8 cellular contexts compared by ENCODE assay signal in genomic region chr11:64858467-64859401, GRCh38. TPM values are rescaled to one million over a fixed set of nuclear protein-coding genes. Genes with fewer than 3 reads are reported as not detected.
DNase-seq lines count a peak whose midpoint lies in the region; ATAC-seq and TF ChIP-seq lines count a peak whose summit lies in the region.

No MANE protein-coding gene starts in this region.

- no peaks in the 10 kb centered on the region for H3K27me3 Mint-ChIP-seq in activated naive CD8-positive, alpha-beta T cell treated with anti-CD3 and anti-CD28 coated beads for 36 hours
- no peaks in the 10 kb centered on the region for H3K27me3 Mint-ChIP-seq in mesothelial cell of epicardium (ENCODE audit: low read depth)

- H3K27ac Mint-ChIP-seq in activated naive CD8-positive, alpha-beta T cell treated with anti-CD3 and anti-CD28 coated beads for 36 hours: peak overlapping the region; percentile 99
- H3K27ac Mint-ChIP-seq in mesothelial cell of epicardium: no peak overlapping the region

- H3K27ac ChIP-seq in MM.1S (ENCODE audit: low read length): peak overlapping the region; percentile 97
- peak overlapping the region; percentile 98 for H3K27ac ChIP-seq in psoas muscle
- no peak overlapping the region for H3K27ac ChIP-seq in smooth muscle cell (ENCODE audit: low read depth)

- H4K20me1 ChIP-seq in MM.1S (ENCODE audit: insufficient read depth, low read length) (no peaks in the 10 kb centered on the region), smooth muscle cell (ENCODE audit: low read depth) (peaks cover 50% of the 10 kb centered on the region)

- H3K9me3 ChIP-seq in MM.1S (replicated peaks; ENCODE audit: insufficient read depth, low read length) (no peaks in the 10 kb centered on the region), psoas muscle (no peaks in the 10 kb centered on the region), smooth muscle cell (replicated peaks; ENCODE audit: low read depth) (no peaks in the 10 kb centered on the region)

- H3K4me3 ChIP-seq in MM.1S (ENCODE audit: low read length) (peak overlapping the region; percentile 21; the same call in 1 of the 2 replicates), psoas muscle (peak overlapping the region; percentile 29), smooth muscle cell (no peak overlapping the region)

- H3K4me1 ChIP-seq in MM.1S (ENCODE audit: low read length) (peaks cover 28% of the 10 kb centered on the region), psoas muscle (peaks cover 92% of the 10 kb centered on the region), smooth muscle cell (ENCODE audit: low read depth) (peaks cover 18% of the 10 kb centered on the region)

- H3K36me3 ChIP-seq in MM.1S (replicated peaks; ENCODE audit: insufficient read depth, low read length): 0 out of 2 replicates have a peak, but pooled peaks cover 5% of the 10 kb centered on the region
- peaks cover 3 to 23% of the 10 kb centered on the region in 2 donors for H3K36me3 ChIP-seq in psoas muscle (ENCODE audit: insufficient read depth in 1 of 2, low read depth in 1 of 2)
- no peaks in the 10 kb centered on the region for H3K36me3 ChIP-seq in smooth muscle cell (ENCODE audit: low read depth)

- peak overlapping the region; percentile 83 for H3K4me2 ChIP-seq in MM.1S (ENCODE audit: low read depth, low read length)
- H3K4me2 ChIP-seq in smooth muscle cell: no peak overlapping the region

- peak; percentile 14 for ATAC-seq in GM18508 (IDR thresholded peaks at IDR 0.05; ENCODE audit: insufficient read depth, unreplicated experiment)
- ATAC-seq in psoas muscle: peak; percentile 78 to 82 (median 80)

- no peaks in the 10 kb centered on the region for H3K9me2 ChIP-seq in MM.1S (replicated peaks; ENCODE audit: insufficient read depth, low read length)

- H3K4me1 Mint-ChIP-seq in activated naive CD8-positive, alpha-beta T cell treated with anti-CD3 and anti-CD28 coated beads for 36 hours: peaks cover 85% of the 10 kb centered on the region
- H3K4me1 Mint-ChIP-seq in mesothelial cell of epicardium: peaks cover 14% of the 10 kb centered on the region

- H2AFZ ChIP-seq in MM.1S (ENCODE audit: low read length) (no peak overlapping the region; the same call in 1 of the 2 replicates), smooth muscle cell (ENCODE audit: low read depth) (no peak overlapping the region)

- H3F3A ChIP-seq in MM.1S (ENCODE audit: insufficient read depth, low read length): peaks cover 19% of the 10 kb centered on the region
- peaks cover 16% of the 10 kb centered on the region for H3F3A ChIP-seq in smooth muscle cell (ENCODE audit: low read depth)

- H3K4me3 Mint-ChIP-seq in activated naive CD8-positive, alpha-beta T cell treated with anti-CD3 and anti-CD28 coated beads for 36 hours: peak overlapping the region; percentile 70
- H3K4me3 Mint-ChIP-seq in mesothelial cell of epicardium: no peak overlapping the region

- TF ChIP-seq CTCF in MM.1S (IDR thresholded peaks at IDR 0.05; ENCODE audit: low read length) (no peak), psoas muscle (IDR thresholded peaks at IDR 0.05) (no peak), mesothelial cell of epicardium (IDR thresholded peaks at IDR 0.05; ENCODE audit: unreplicated experiment) (no peak), smooth muscle cell (IDR thresholded peaks at IDR 0.05; ENCODE audit: borderline replicate concordance, insufficient read depth, poor library complexity, severe bottlenecking) (no peak)

- 20 to 40% (median 24%) methylated on average over 20 of the region's 20 CpGs for WGBS in psoas muscle, 3 donors
- 91% methylated on average over 20 of the region's 20 CpGs for WGBS in smooth muscle cell (ENCODE audit: low lambda C conversion rate)

- peaks cover 39% of the 10 kb centered on the region for H3K79me2 ChIP-seq in MM.1S (ENCODE audit: low read length)
- peaks cover 53% of the 10 kb centered on the region for H3K79me2 ChIP-seq in smooth muscle cell (ENCODE audit: low read depth)

- DNase-seq in MM.1S (no peak), psoas muscle (peak; percentile 86 to 95), NCI-H510A treated with DMSO at 0.1 percent for 48 hours (lab: John Stamatoyannopoulos, UW) (no peak), mesothelial cell of epicardium (ENCODE audit: low spot score in 2 of 2, unreplicated experiment in 2 of 2) (no peak), NCI-H1436 (lab: John Stamatoyannopoulos, UW) (no peak), smooth muscle cell (lab: John Stamatoyannopoulos, UW; ENCODE audit: unreplicated experiment) (no peak)
- peak; percentile 70 for DNase-seq in activated naive CD8-positive, alpha-beta T cell treated with anti-CD3 and anti-CD28 coated beads for 36 hours

- H3K9ac ChIP-seq in MM.1S (ENCODE audit: low read length): peak overlapping the region; percentile 67
- H3K9ac ChIP-seq in smooth muscle cell (ENCODE audit: low read depth): no peak overlapping the region

- peaks cover 66% of the 10 kb centered on the region for H3K36me3 Mint-ChIP-seq in activated naive CD8-positive, alpha-beta T cell treated with anti-CD3 and anti-CD28 coated beads for 36 hours
- H3K36me3 Mint-ChIP-seq in mesothelial cell of epicardium: peaks cover 12% of the 10 kb centered on the region

- intact Hi-C loops in psoas muscle (cut with DNase I): loop anchor here in 1 of 2 donors (2.0 kb wide), 1 partner anchor 18 kb away; no protein-coding TSS in a partner anchor

- H3K9me3 Mint-ChIP-seq in activated naive CD8-positive, alpha-beta T cell treated with anti-CD3 and anti-CD28 coated beads for 36 hours: no peaks in the 10 kb centered on the region
- no peaks in the 10 kb centered on the region for H3K9me3 Mint-ChIP-seq in mesothelial cell of epicardium

- no peaks in the 10 kb centered on the region for H3K27me3 ChIP-seq in MM.1S (replicated peaks; ENCODE audit: insufficient read depth, low read length)
- H3K27me3 ChIP-seq in psoas muscle (ENCODE audit: insufficient read depth in 3 of 3, low read length in 2 of 3): no peaks in the 10 kb centered on the region
- no peaks in the 10 kb centered on the region for H3K27me3 ChIP-seq in smooth muscle cell (ENCODE audit: low read depth)

RNA-seq across cellular contexts. Expression of gene CDC42BPG, which starts 14.3 kb away (rescaled TPM):
- under 1 TPM; 0.46 to 0.54 TPM for total RNA-seq in activated naive CD8-positive, alpha-beta T cell treated with anti-CD3 and anti-CD28 coated beads for 36 hours
- total RNA-seq in psoas muscle: 1 to 10 TPM in 1 of 4 donors, under 1 TPM in 2, not detected in 1; 0.05 to 2.2 (median 0.08) TPM
- under 1 TPM; 0.04 to 0.06 (median 0.05) TPM for polyA plus RNA-seq in psoas muscle
- total RNA-seq in mesothelial cell of epicardium: 24.6 to 30.1 TPM (median 25.0 TPM) in 3 replicates
- 3.0 and 4.7 TPM in 2 replicates for total RNA-seq in smooth muscle cell
- polyA plus RNA-seq in smooth muscle cell: 1.7 and 5.9 TPM in 2 replicates

RNA-seq across cellular contexts. Expression of gene EHD1, which starts 19.7 kb away (rescaled TPM):
- total RNA-seq in activated naive CD8-positive, alpha-beta T cell treated with anti-CD3 and anti-CD28 coated beads for 36 hours: 100 to 1,000 TPM; 103 to 112 TPM
- total RNA-seq in psoas muscle (10 to 100 TPM; 34.7 to 71.0 (median 61.1) TPM), mesothelial cell of epicardium (84.9 to 94.5 TPM (median 86.8 TPM) in 3 replicates), smooth muscle cell (30.9 and 59.8 TPM in 2 replicates)
- polyA plus RNA-seq in psoas muscle (100 to 1,000 TPM in 1 of 3 donors, 10 to 100 TPM in 2; 23.5 to 174 (median 30.9) TPM), smooth muscle cell (42.8 and 46.7 TPM in 2 replicates)

RNA-seq across cellular contexts. Expression of gene MEN1, which starts 48.4 kb away (rescaled TPM):
- 10 to 100 TPM; 35.8 to 37.0 TPM for total RNA-seq in activated naive CD8-positive, alpha-beta T cell treated with anti-CD3 and anti-CD28 coated beads for 36 hours
- total RNA-seq in psoas muscle (10 to 100 TPM in 2 of 4 donors, 1 to 10 TPM in 2; 7.2 to 13.5 (median 10.3) TPM), mesothelial cell of epicardium (44.5 to 45.4 TPM (median 44.9 TPM) in 3 replicates), smooth muscle cell (10.5 and 11.6 TPM in 2 replicates)
- polyA plus RNA-seq in psoas muscle (10 to 100 TPM in 2 of 3 donors, 1 to 10 TPM in 1; 8.7 to 21.2 (median 12.9) TPM), smooth muscle cell (35.4 and 37.3 TPM in 2 replicates)

RNA-seq across cellular contexts. Expression of gene MAP4K2, which starts 55.7 kb away (rescaled TPM):
- 10 to 100 TPM; 60.4 to 63.8 TPM for total RNA-seq in activated naive CD8-positive, alpha-beta T cell treated with anti-CD3 and anti-CD28 coated beads for 36 hours
- total RNA-seq in psoas muscle: 1 to 10 TPM; 3.0 to 6.7 (median 4.0) TPM
- polyA plus RNA-seq in psoas muscle: 1 to 10 TPM; 4.5 to 6.1 (median 5.6) TPM
- 23.7 to 25.8 TPM (median 25.0 TPM) in 3 replicates for total RNA-seq in mesothelial cell of epicardium
- total RNA-seq in smooth muscle cell: 25.9 and 28.9 TPM in 2 replicates
- polyA plus RNA-seq in smooth muscle cell: 20.0 and 23.6 TPM in 2 replicates

RNA-seq across cellular contexts. Expression of gene ATG2A, which starts 58.3 kb away (rescaled TPM):
- 10 to 100 TPM; 17.3 to 18.0 TPM for total RNA-seq in activated naive CD8-positive, alpha-beta T cell treated with anti-CD3 and anti-CD28 coated beads for 36 hours
- 10 to 100 TPM; 19.5 to 21.6 (median 20.6) TPM for total RNA-seq in psoas muscle
- polyA plus RNA-seq in psoas muscle: 10 to 100 TPM; 11.0 to 17.9 (median 15.4) TPM
- total RNA-seq in mesothelial cell of epicardium: 29.8 to 32.9 TPM (median 31.7 TPM) in 3 replicates
- 4.8 and 4.9 TPM in 2 replicates for total RNA-seq in smooth muscle cell
- 6.2 and 8.6 TPM in 2 replicates for polyA plus RNA-seq in smooth muscle cell

Comparison
In these comparisons a context has a peak if more than half of its experiments do, and no peak if none do; other contexts are left out.
1. DNase-seq: peak in activated naive CD8-positive, alpha-beta T cell treated with anti-CD3 and anti-CD28 coated beads for 36 hours (single experiment) and psoas muscle (2 of 2); none in MM.1S (single experiment), NCI-H510A treated with DMSO at 0.1 percent for 48 hours (single experiment), mesothelial cell of epicardium (0 of 2), NCI-H1436 (single experiment) and smooth muscle cell (single experiment).